In genomic region chr1:215863796-215864195, GRCh38 we compare ENCODE assay signal across 15 cellular contexts.
DNase-seq lines count a peak whose midpoint lies in the region; ATAC-seq and TF ChIP-seq lines count a peak whose summit lies in the region.
"Had no signal": no experiment of that assay in that cellular context is flagged by ENCODE, and none has a peak within 500 bp of the region (broad histone marks: within the 10 kb centered on the region; RNA-seq: fewer than 3 reads in every experiment).

No MANE protein-coding gene starts in this region.

- H3K27ac Mint-ChIP-seq in WTC11 = no peak overlapping the region
- H3K27ac Mint-ChIP-seq: activated CD4-positive, alpha-beta memory T cell treated with anti-CD3 and anti-CD28 coated beads for 36 hours; natural killer cell treated with Interleukin-12 subunit alpha and Interleukin-12 subunit beta and Interleukin-15 and Interleukin-18, amount 100 ng/mL, for 72 hours had no signal

- no peaks in the 10 kb centered on the region for H3K36me3 Mint-ChIP-seq in WTC11
- H3K36me3 Mint-ChIP-seq: activated CD4-positive, alpha-beta memory T cell treated with anti-CD3 and anti-CD28 coated beads for 36 hours had no signal

- no peaks in the 10 kb centered on the region for H3K4me1 Mint-ChIP-seq in WTC11

- CTCF ChIA-PET in WTC11 (lab: Charles Lee) = no interaction called here

- H3K27me3 Mint-ChIP-seq in WTC11 (ENCODE audit: low read depth) = no peaks in the 10 kb centered on the region
- H3K27me3 Mint-ChIP-seq: activated CD4-positive, alpha-beta memory T cell treated with anti-CD3 and anti-CD28 coated beads for 36 hours; natural killer cell treated with Interleukin-12 subunit alpha and Interleukin-12 subunit beta and Interleukin-15 and Interleukin-18, amount 100 ng/mL, for 72 hours had no signal

- POLR2A ChIA-PET in WTC11 (lab: Charles Lee) = no interaction called here

- no peak overlapping the region for H3K4me3 Mint-ChIP-seq in WTC11
- H3K4me3 Mint-ChIP-seq: activated CD4-positive, alpha-beta memory T cell treated with anti-CD3 and anti-CD28 coated beads for 36 hours; natural killer cell treated with Interleukin-12 subunit alpha and Interleukin-12 subunit beta and Interleukin-15 and Interleukin-18, amount 100 ng/mL, for 72 hours had no signal

- in situ Hi-C loops in GM13977 (cut with MboI; ENCODE audit: low pct_unique_long_range_greater_than_20kb, low sequenced_read_pairs, unreplicated experiment) = no loop called here

- DNase-seq in GM13977 (ENCODE audit: low spot score) (peak; percentile 7), SKM-1 (lab: John Stamatoyannopoulos, UW; ENCODE audit: unreplicated experiment) (peak; percentile 19), NCI-H226 (no peak), WTC11 (ENCODE audit: low spot score) (no peak)
- DNase-seq: activated CD4-positive, alpha-beta memory T cell treated with anti-CD3 and anti-CD28 coated beads for 36 hours; DMS153; NCI-H1930; NCI-H748 treated with DMSO at 0.1 percent for 48 hours; SJCRH30; stimulated activated CD4-positive, alpha-beta T cell treated with anti-CD3 and anti-CD28 coated beads, Interleukin-15, amount 100 ng/mL, for 24 hours had no signal

- TF ChIP-seq CTCF in GM13977 (IDR thresholded peaks at IDR 0.05; ENCODE audit: extremely low read depth, insufficient read depth, missing control alignments) (no peak), WTC11 (IDR thresholded peaks at IDR 0.05) (no peak)

- peak; percentile 65 for ATAC-seq in GM21390 (IDR thresholded peaks at IDR 0.05; ENCODE audit: unreplicated experiment)
- ATAC-seq in HG03565 (IDR thresholded peaks at IDR 0.05; ENCODE audit: unreplicated experiment) = peak; percentile 83
- ATAC-seq in GM19397 (IDR thresholded peaks at IDR 0.05; ENCODE audit: unreplicated experiment) = no peak
- ATAC-seq in WTC11 = no peak
- ATAC-seq in HG03457 (IDR thresholded peaks at IDR 0.05; ENCODE audit: unreplicated experiment) = no peak
- ATAC-seq: natural killer cell treated with Interleukin-12 subunit alpha and Interleukin-12 subunit beta and Interleukin-15 and Interleukin-18, amount 100 ng/mL, for 72 hours had no signal

- no peaks in the 10 kb centered on the region for H3K9me3 Mint-ChIP-seq in WTC11

TF ChIP-seq in WTC11, 78 proteins besides CTCF, POLR2A, EP300 and RAD21:
- TF ChIP-seq ZSCAN18 (CRISPR knock-in tag; IDR thresholded peaks at IDR 0.05) = no peak
- no peak for TF ChIP-seq NR2C2 (CRISPR knock-in tag; IDR thresholded peaks at IDR 0.05)
- no peak for TF ChIP-seq ZNF121 (CRISPR knock-in tag; IDR thresholded peaks at IDR 0.05)
- TF ChIP-seq ATF2 (CRISPR knock-in tag; IDR thresholded peaks at IDR 0.05; ENCODE audit: borderline replicate concordance, low read depth) = no peak
- no peak for TF ChIP-seq CDX4 (CRISPR knock-in tag; IDR thresholded peaks at IDR 0.05; ENCODE audit: borderline replicate concordance)
- no peak for TF ChIP-seq HMGA2 (CRISPR knock-in tag; IDR thresholded peaks at IDR 0.05)
- TF ChIP-seq CREB1 (CRISPR knock-in tag; IDR thresholded peaks at IDR 0.05) = no peak
- TF ChIP-seq TEAD4 (CRISPR knock-in tag; IDR thresholded peaks at IDR 0.05) = no peak
- no peak for TF ChIP-seq E2F1 (CRISPR knock-in tag; IDR thresholded peaks at IDR 0.05)
- TF ChIP-seq AR (CRISPR knock-in tag; IDR thresholded peaks at IDR 0.05) = no peak
- no peak for TF ChIP-seq ATF3 (CRISPR knock-in tag; conservative IDR thresholded peaks at IDR 0.05)
- TF ChIP-seq GRHL2 (CRISPR knock-in tag; IDR thresholded peaks at IDR 0.05; ENCODE audit: insufficient replicate concordance, severe bottlenecking) = no peak
- TF ChIP-seq ZMAT4 (CRISPR knock-in tag; IDR thresholded peaks at IDR 0.05) = no peak
- no peak for TF ChIP-seq RORB (CRISPR knock-in tag; IDR thresholded peaks at IDR 0.05)
- TF ChIP-seq FOXK1 (CRISPR knock-in tag; IDR thresholded peaks at IDR 0.05) = no peak
- no peak for TF ChIP-seq KAT7 (CRISPR knock-in tag; IDR thresholded peaks at IDR 0.05; ENCODE audit: borderline replicate concordance)
- no peak for TF ChIP-seq NFYB (CRISPR knock-in tag; conservative IDR thresholded peaks at IDR 0.05; ENCODE audit: low read depth)
TF ChIP-seq in WTC11: peak in this region for 0.

Comparison
In these comparisons a context has a peak if more than half of its experiments do, and no peak if none do; other contexts are left out.
1. DNase-seq: peak in GM13977 (single experiment) and SKM-1 (single experiment); none in NCI-H226 (single experiment) and WTC11 (single experiment).
2. ATAC-seq: peak in GM21390 (single experiment) and HG03565 (single experiment); none in GM19397 (single experiment), WTC11 (single experiment) and HG03457 (single experiment).